Comparison of ENCODE assay signal across 1 cellular context in the genomic region with DNA sequence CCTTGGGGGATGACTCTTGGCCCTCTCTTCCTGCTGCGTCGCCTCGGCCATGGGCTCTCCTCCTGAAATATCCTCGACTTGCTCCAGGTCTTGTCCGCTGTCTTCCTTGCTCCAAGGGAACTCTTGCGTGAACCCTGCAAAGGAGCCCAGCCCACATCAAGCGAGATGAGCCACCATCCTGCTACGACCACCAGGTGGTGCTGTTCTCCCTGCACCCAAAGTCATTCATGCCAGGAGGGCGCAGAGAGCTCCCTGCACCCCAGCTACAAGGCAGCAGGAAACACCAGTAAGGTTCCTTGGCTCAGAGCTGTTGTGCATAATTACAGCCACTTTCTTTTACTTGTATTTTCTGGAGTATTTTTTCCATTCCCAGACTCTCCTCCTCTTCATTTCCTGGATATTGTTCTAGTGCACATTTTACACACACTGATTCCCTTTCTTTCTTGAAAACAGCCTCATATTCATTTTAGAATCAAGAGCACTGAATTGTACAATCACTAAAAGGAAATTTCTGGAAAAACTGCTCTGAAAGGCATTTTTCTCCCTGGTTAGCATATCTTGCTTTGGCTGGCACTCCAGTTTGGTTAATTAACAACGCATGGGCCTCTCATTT.
TF ChIP-seq lines count a peak whose summit lies in the region.

No MANE protein-coding gene starts in this region.

TF ChIP-seq in SK-N-SH treated with all-trans-retinoic acid at 6 μM for 48 hours, 23 proteins besides CTCF, POLR2A, EP300 and RAD21 (continued from another document):
- TF ChIP-seq ESRRG (CRISPR knock-in tag; IDR thresholded peaks at IDR 0.05), result no peak
- no peak for TF ChIP-seq ZC3H10 (CRISPR knock-in tag; IDR thresholded peaks at IDR 0.05)
- TF ChIP-seq, protein P1, sequence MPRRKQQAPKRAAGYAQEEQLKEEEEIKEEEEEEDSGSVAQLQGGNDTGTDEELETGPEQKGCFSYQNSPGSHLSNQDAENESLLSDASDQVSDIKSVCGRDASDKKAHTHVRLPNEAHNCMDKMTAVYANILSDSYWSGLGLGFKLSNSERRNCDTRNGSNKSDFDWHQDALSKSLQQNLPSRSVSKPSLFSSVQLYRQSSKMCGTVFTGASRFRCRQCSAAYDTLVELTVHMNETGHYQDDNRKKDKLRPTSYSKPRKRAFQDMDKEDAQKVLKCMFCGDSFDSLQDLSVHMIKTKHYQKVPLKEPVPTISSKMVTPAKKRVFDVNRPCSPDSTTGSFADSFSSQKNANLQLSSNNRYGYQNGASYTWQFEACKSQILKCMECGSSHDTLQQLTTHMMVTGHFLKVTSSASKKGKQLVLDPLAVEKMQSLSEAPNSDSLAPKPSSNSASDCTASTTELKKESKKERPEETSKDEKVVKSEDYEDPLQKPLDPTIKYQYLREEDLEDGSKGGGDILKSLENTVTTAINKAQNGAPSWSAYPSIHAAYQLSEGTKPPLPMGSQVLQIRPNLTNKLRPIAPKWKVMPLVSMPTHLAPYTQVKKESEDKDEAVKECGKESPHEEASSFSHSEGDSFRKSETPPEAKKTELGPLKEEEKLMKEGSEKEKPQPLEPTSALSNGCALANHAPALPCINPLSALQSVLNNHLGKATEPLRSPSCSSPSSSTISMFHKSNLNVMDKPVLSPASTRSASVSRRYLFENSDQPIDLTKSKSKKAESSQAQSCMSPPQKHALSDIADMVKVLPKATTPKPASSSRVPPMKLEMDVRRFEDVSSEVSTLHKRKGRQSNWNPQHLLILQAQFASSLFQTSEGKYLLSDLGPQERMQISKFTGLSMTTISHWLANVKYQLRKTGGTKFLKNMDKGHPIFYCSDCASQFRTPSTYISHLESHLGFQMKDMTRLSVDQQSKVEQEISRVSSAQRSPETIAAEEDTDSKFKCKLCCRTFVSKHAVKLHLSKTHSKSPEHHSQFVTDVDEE (CRISPR knock-in tag; IDR thresholded peaks at IDR 0.05), result no peak
- no peak for TF ChIP-seq BACH2 (CRISPR knock-in tag; IDR thresholded peaks at IDR 0.05; ENCODE audit: borderline replicate concordance)
